1 cellular context compared by ENCODE assay signal in the genomic region with DNA sequence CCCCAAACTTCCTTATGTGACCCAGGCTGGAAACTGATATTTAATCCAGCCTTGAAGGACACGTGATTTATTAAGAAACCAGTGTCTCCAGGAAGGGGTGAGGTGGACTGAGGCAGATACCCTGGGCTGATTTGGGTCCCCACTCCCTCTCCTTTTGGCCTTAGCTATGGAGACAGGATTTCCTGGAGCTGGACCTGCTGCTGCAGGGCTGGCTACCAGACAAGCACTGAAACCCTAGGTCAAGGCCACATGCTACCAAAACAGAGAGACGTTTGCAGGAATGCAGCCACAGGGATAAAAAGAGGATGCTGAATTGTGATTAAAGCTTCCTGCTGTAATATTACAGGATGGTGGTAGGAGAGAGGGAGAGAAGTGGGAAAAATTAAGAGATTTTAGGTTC.
TF ChIP-seq lines count a peak whose summit lies in the region.

No MANE protein-coding gene starts in this region.

TF ChIP-seq in endothelial cell of umbilical vein, 7 proteins besides CTCF, POLR2A, EP300 and RAD21:
- TF ChIP-seq MAX (IDR thresholded peaks at IDR 0.05; ENCODE audit: insufficient read depth, insufficient read length): no peak
- TF ChIP-seq GATA2 (IDR thresholded peaks at IDR 0.05; ENCODE audit: insufficient read depth, insufficient read length, low read depth, low read length): peak; percentile 63
- TF ChIP-seq POLR2AphosphoS5 (IDR thresholded peaks at IDR 0.05; ENCODE audit: insufficient read depth, low read depth, low read length): peak; percentile 50
